ENCODE assay signal across 16 cellular contexts in genomic region chr10:61907011-61907410, GRCh38.
"Had no signal": no experiment of that assay in that cellular context is flagged by ENCODE, and none has a peak within 500 bp of the region (broad histone marks: within the 10 kb centered on the region; RNA-seq: fewer than 3 reads in every experiment).

No MANE protein-coding gene starts in this region.

- ATAC-seq: activated T-cell treated with anti-CD3 and anti-CD28 coated beads, Interleukin-2, amount 50 U/mL, for 4 hours; heart right ventricle; left ventricle myocardium superior had no signal

- H3K4me3 Mint-ChIP-seq: activated T-cell treated with anti-CD3 and anti-CD28 coated beads, Interleukin-2, amount 50 U/mL, for 4 hours; neural crest cell; stimulated activated naive CD8-positive, alpha-beta T cell treated with anti-CD3 and anti-CD28 coated beads, Interleukin-15, Interleukin-2, amounts not matched to agents 100 ng/mL and 50 ng/mL, for 24 hours had no signal

- H3K36me3 ChIP-seq: brain microvascular endothelial cell, heart right ventricle had no signal

- DNase-seq: activated CD4-positive, alpha-beta T cell treated with anti-CD3 and anti-CD28 coated beads for 1 hour; activated T-cell treated with anti-CD3 and anti-CD28 coated beads, Interleukin-2, amount 50 U/mL, for 4 hours; amniotic stem cell; brain microvascular endothelial cell; effector memory CD4-positive, alpha-beta T cell; heart right ventricle; kidney; left ventricle myocardium superior; mesendoderm; stimulated activated CD4-positive, alpha-beta T cell treated with anti-CD3 and anti-CD28 coated beads, Interleukin-15, amount 100 ng/mL, for 24 hours; stimulated activated CD4-positive, alpha-beta T cell treated with anti-CD3 and anti-CD28 coated beads, Interleukin-4, amount 100 ng/mL, for 24 hours; T-helper 9 cell had no signal

- H3K27me3 ChIP-seq: brain microvascular endothelial cell, heart right ventricle had no signal

- H3K4me3 ChIP-seq: heart right ventricle had no signal

- H3K27me3 Mint-ChIP-seq: stimulated activated naive CD8-positive, alpha-beta T cell treated with anti-CD3 and anti-CD28 coated beads, Interleukin-15, Interleukin-2, amounts not matched to agents 100 ng/mL and 50 ng/mL, for 24 hours had no signal

- H3K9me3 Mint-ChIP-seq: activated T-cell treated with anti-CD3 and anti-CD28 coated beads, Interleukin-2, amount 50 U/mL, for 4 hours; neural crest cell had no signal

- FAIRE-seq: frontal cortex, kidney, urothelium cell line had no signal

- H3K27ac ChIP-seq: brain microvascular endothelial cell, heart right ventricle had no signal
